ENCODE assay signal across 15 cellular contexts in the genomic region with DNA sequence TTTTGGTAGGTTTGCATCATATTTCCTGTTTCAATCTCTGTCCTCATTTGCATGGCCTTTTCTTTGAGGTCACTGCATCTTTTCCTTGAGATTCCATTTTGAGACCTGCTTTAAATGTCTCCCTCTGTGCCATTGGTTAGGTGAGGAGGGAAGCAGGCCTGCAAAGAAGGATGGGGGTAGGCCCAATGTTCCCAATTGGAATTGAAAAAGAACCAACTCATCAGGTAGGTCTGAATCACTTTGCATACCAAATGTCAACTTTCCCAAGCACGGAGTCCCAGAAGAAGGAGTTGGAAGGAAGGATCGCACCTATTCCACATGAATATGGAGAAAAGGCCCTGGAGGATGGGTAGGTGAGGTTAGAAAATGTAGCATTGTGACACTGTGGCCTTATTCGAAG.
A peak's percentile ranks its signal among the peaks of the same experiment; 100 is the strongest.
DNase-seq lines count a peak whose midpoint lies in the region; ATAC-seq and TF ChIP-seq lines count a peak whose summit lies in the region.
"Had no signal": no experiment of that assay in that cellular context is flagged by ENCODE, and none has a peak within 500 bp of the region (broad histone marks: within the 10 kb centered on the region; RNA-seq: fewer than 3 reads in every experiment).

No MANE protein-coding gene starts in this region.

- peaks cover 40% of the 10 kb centered on the region for H3K4me1 Mint-ChIP-seq in GM23338
- peaks cover 70% of the 10 kb centered on the region for H3K4me1 Mint-ChIP-seq in nephron
- H3K4me1 Mint-ChIP-seq: B cell had no signal

- peaks cover 29% of the 10 kb centered on the region for H3K36me3 Mint-ChIP-seq in GM23338 (ENCODE audit: low read depth)
- H3K36me3 Mint-ChIP-seq in nephron (ENCODE audit: low read depth), result no peaks in the 10 kb centered on the region
- H3K36me3 Mint-ChIP-seq: CD8-positive, alpha-beta T cell had no signal

- H3K79me2 ChIP-seq in GM23338 (replicated peaks; ENCODE audit: insufficient read depth) (no peaks in the 10 kb centered on the region), PC-9 (ENCODE audit: low read depth) (no peaks in the 10 kb centered on the region), smooth muscle cell (ENCODE audit: low read depth) (no peaks in the 10 kb centered on the region)

- peaks cover 19% of the 10 kb centered on the region for H3F3A ChIP-seq in GM23338 (replicated peaks; ENCODE audit: low read depth)
- no peaks in the 10 kb centered on the region for H3F3A ChIP-seq in PC-9 (ENCODE audit: insufficient read depth, low read depth)
- no peaks in the 10 kb centered on the region for H3F3A ChIP-seq in smooth muscle cell (ENCODE audit: low read depth)

- ATAC-seq in GM23338, result no peak
- ATAC-seq: CD8-positive, alpha-beta T cell had no signal

- H3K4me1 ChIP-seq in GM23338 (ENCODE audit: insufficient read depth) (peaks cover 26% of the 10 kb centered on the region), PC-9 (replicated peaks; ENCODE audit: insufficient read depth) (no peaks in the 10 kb centered on the region), smooth muscle cell (ENCODE audit: low read depth) (peaks cover 27% of the 10 kb centered on the region)

- H3K27me3 Mint-ChIP-seq in GM23338 (ENCODE audit: insufficient read depth, low read depth, poor library complexity) (peaks cover 3% of the 10 kb centered on the region), nephron (ENCODE audit: low read depth) (no peaks in the 10 kb centered on the region)

- no peak overlapping the region for H3K27ac Mint-ChIP-seq in GM23338
- peak overlapping the region in 2 of 3 experiments; percentile 40 to 49 for H3K27ac Mint-ChIP-seq in nephron
- H3K27ac Mint-ChIP-seq: B cell; CD8-positive, alpha-beta T cell; H9 had no signal

- H3K36me3 ChIP-seq in GM23338 (ENCODE audit: insufficient read depth) (0 out of 2 replicates have a peak, but pooled peaks cover 7% of the 10 kb centered on the region), PC-9 (ENCODE audit: low read depth) (no peaks in the 10 kb centered on the region), smooth muscle cell (ENCODE audit: low read depth) (no peaks in the 10 kb centered on the region)
- H3K36me3 ChIP-seq: BLaER1 treated with 17β-estradiol and CSF1 and Interleukin-3, amounts not matched to agents 10 nM and 100 nM had no signal

- H2AFZ ChIP-seq in GM23338 (peak overlapping the region; percentile 48; the same call in 1 of the 2 replicates), PC-9 (0 out of 2 replicates have a peak overlapping the region, but pooled peaks have one; percentile 62), smooth muscle cell (ENCODE audit: low read depth) (peak overlapping the region; percentile 9)

- BruUV-seq in PC-9 (replicated peaks; lab: Mats Ljungman, UMichigan), result no TSS peak

- CTCF ChIA-PET in PC-9 (lab: Charles Lee), result no interaction called here

- 95% methylated on average over 3 of the region's 3 CpGs for WGBS in smooth muscle cell (ENCODE audit: low lambda C conversion rate)

- H3K27ac ChIP-seq in GM23338 (ENCODE audit: low read depth), result no peak overlapping the region
- no peak overlapping the region for H3K27ac ChIP-seq in PC-9
- H3K27ac ChIP-seq in smooth muscle cell (ENCODE audit: low read depth), result no peak overlapping the region
- H3K27ac ChIP-seq in dorsolateral prefrontal cortex, result no peak overlapping the region
- H3K27ac ChIP-seq: BLaER1 treated with 17β-estradiol and CSF1 and Interleukin-3, amounts not matched to agents 10 nM and 100 nM had no signal

- TF ChIP-seq CTCF in GM23338 (conservative IDR thresholded peaks at IDR 0.05; ENCODE audit: low read depth in 2 of 2) (no peak), PC-9 (conservative IDR thresholded peaks at IDR 0.05) (no peak), nephron (IDR thresholded peaks at IDR 0.05; ENCODE audit: unreplicated experiment in 3 of 3) (no peak), smooth muscle cell (IDR thresholded peaks at IDR 0.05; ENCODE audit: borderline replicate concordance, insufficient read depth, poor library complexity, severe bottlenecking) (no peak), dorsolateral prefrontal cortex (IDR thresholded peaks at IDR 0.05 in 54 of 56, conservative IDR thresholded peaks at IDR 0.05 in 2 of 56; ENCODE audit: low read depth in 1 of 56, partially characterized antibody in 56 of 56) (no peak)

- no peak overlapping the region for H3K9ac ChIP-seq in smooth muscle cell (ENCODE audit: low read depth)
- H3K9ac ChIP-seq: BLaER1 treated with 17β-estradiol and CSF1 and Interleukin-3, amounts not matched to agents 10 nM and 100 nM had no signal

- POLR2A ChIA-PET in PC-9 (lab: Charles Lee; ENCODE audit: unreplicated experiment), result no interaction called here

- intact Hi-C loops in PC-9 (cut with micrococcal nuclease; ENCODE audit: unreplicated experiment), result no loop called here
- intact Hi-C loops in dorsolateral prefrontal cortex (cut with DNase I), result loop anchor here in 1 of 2 donors (10.0 kb wide), 1 partner anchor 47 kb away; no protein-coding TSS in a partner anchor

- DNase-seq in GM23338 (ENCODE audit: low spot score), result no peak
- no peak for DNase-seq in PC-9
- DNase-seq in smooth muscle cell (lab: John Stamatoyannopoulos, UW; ENCODE audit: unreplicated experiment), result no peak
- no peak for DNase-seq in mesenteric fat pad (ENCODE audit: low spot score)
- no peak for DNase-seq in dorsolateral prefrontal cortex
- DNase-seq: Calu3; CD8-positive, alpha-beta T cell; DMS79 treated with DMSO at 0.1 percent for 48 hours; GF-D8; GOT3; H9; IMR-90 had no signal

- H3K4me3 ChIP-seq in GM23338 (no peak overlapping the region), PC-9 (no peak overlapping the region), smooth muscle cell (no peak overlapping the region), dorsolateral prefrontal cortex (no peak overlapping the region)
- H3K4me3 ChIP-seq: BLaER1 treated with 17β-estradiol and CSF1 and Interleukin-3, amounts not matched to agents 10 nM and 100 nM had no signal

- no peaks in the 10 kb centered on the region for H4K20me1 ChIP-seq in GM23338 (replicated peaks; ENCODE audit: insufficient read depth)
- no peaks in the 10 kb centered on the region for H4K20me1 ChIP-seq in PC-9 (ENCODE audit: insufficient read depth)
- H4K20me1 ChIP-seq in smooth muscle cell (ENCODE audit: low read depth), result no peaks in the 10 kb centered on the region
- H4K20me1 ChIP-seq: BLaER1 treated with 17β-estradiol and CSF1 and Interleukin-3, amounts not matched to agents 10 nM and 100 nM had no signal

- H3K9me3 Mint-ChIP-seq in GM23338 (peaks cover 27% of the 10 kb centered on the region), nephron (peaks cover 5% of the 10 kb centered on the region)

- no peaks in the 10 kb centered on the region for H3K9me3 ChIP-seq in PC-9 (ENCODE audit: insufficient read depth, low read depth)
- H3K9me3 ChIP-seq in smooth muscle cell (replicated peaks; ENCODE audit: low read depth), result no peaks in the 10 kb centered on the region

- H3K9me2 ChIP-seq in GM23338 (ENCODE audit: insufficient read depth) (peaks cover 4% of the 10 kb centered on the region; the same call in 1 of the 2 replicates), PC-9 (ENCODE audit: insufficient read depth) (no peaks in the 10 kb centered on the region)

- H3K4me2 ChIP-seq in GM23338 (no peak overlapping the region), PC-9 (peak overlapping the region; percentile 14; the same call in 1 of the 2 replicates), smooth muscle cell (no peak overlapping the region)
- H3K4me2 ChIP-seq: BLaER1 treated with 17β-estradiol and CSF1 and Interleukin-3, amounts not matched to agents 10 nM and 100 nM had no signal

- H3K4me3 Mint-ChIP-seq in GM23338 (no peak overlapping the region), nephron (no peak overlapping the region)
- H3K4me3 Mint-ChIP-seq: B cell; CD8-positive, alpha-beta T cell; H9 had no signal

- H3K27me3 ChIP-seq in GM23338 (ENCODE audit: insufficient read depth), result no peaks in the 10 kb centered on the region
- H3K27me3 ChIP-seq in PC-9 (ENCODE audit: insufficient read depth, low read depth), result 0 out of 2 replicates have a peak, but pooled peaks cover 10% of the 10 kb centered on the region
- no peaks in the 10 kb centered on the region for H3K27me3 ChIP-seq in smooth muscle cell (ENCODE audit: low read depth)
- H3K27me3 ChIP-seq in dorsolateral prefrontal cortex, result no peaks in the 10 kb centered on the region
- H3K27me3 ChIP-seq: BLaER1 treated with 17β-estradiol and CSF1 and Interleukin-3, amounts not matched to agents 10 nM and 100 nM had no signal

Comparison
In these comparisons a context has a peak if more than half of its experiments do, and no peak if none do; other contexts are left out.
1. H2AFZ ChIP-seq: peak in every context shown above with its lines; median percentile 62 in PC-9; 48 in GM23338; 9 in smooth muscle cell.